In the genomic region with DNA sequence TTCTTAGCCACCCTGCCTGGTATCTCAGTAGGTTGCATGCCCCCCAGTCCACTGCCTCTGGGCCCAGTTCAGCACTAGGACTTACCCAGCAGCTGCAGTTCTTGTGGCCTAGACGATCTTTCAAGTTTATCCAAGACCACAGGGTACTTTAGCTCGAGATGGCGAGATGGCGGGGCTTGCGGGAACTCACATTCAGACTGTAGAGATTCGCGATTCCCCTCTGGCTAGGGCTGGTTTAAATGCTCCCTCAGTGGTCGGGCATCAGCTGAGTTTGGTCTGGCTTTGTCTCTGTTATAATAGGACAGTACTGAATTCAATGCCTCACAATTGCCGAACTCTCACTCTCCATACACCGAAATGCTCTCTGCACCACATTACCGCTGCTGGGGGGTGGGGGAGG, we compare ENCODE assay signal across 23 cellular contexts. TPM values are rescaled to one million over a fixed set of nuclear protein-coding genes. Genes with fewer than 3 reads are reported as not detected.
DNase-seq lines count a peak whose midpoint lies in the region; ATAC-seq, FAIRE-seq and TF ChIP-seq lines count a peak whose summit lies in the region.
"Had no signal": no experiment of that assay in that cellular context is flagged by ENCODE, and none has a peak within 500 bp of the region (broad histone marks: within the 10 kb centered on the region; RNA-seq: fewer than 3 reads in every experiment).

No MANE protein-coding gene starts in this region.

- POLR2A ChIA-PET in H1 (lab: Charles Lee; ENCODE audit: partially characterized antibody) = interaction anchor here (4.1 kb wide), 1 partner anchor 19 kb away, joined by 19 read pairs; a partner anchor contains a TSS

- H3K9me3 ChIP-seq in H1 (ENCODE audit: insufficient read depth in 2 of 2, low read depth in 1 of 2, low read length in 1 of 2) (no peaks in the 10 kb centered on the region), neural progenitor cell (ENCODE audit: low read depth) (no peaks in the 10 kb centered on the region)
- H3K9me3 ChIP-seq: A549 had no signal

- H3K4me3 Mint-ChIP-seq in neural progenitor cell = no peak overlapping the region
- H3K4me3 Mint-ChIP-seq: CD4-positive, alpha-beta memory T cell; H9 had no signal

- TF ChIP-seq CTCF in H1 (IDR thresholded peaks at IDR 0.05; ENCODE audit: control extremely low read depth in 1 of 3, insufficient read depth in 1 of 3, low read depth in 1 of 3, low read length in 3 of 3) (no peak), neural progenitor cell (IDR thresholded peaks at IDR 0.05) (no peak)

- DNase-seq in NCI-H2227 treated with DMSO at 0.1 percent for 48 hours (lab: John Stamatoyannopoulos, UW) = peak; percentile 60
- DNase-seq in NCI-H2227 (lab: John Stamatoyannopoulos, UW; ENCODE audit: unreplicated experiment) = no peak
- DNase-seq in H1 (ENCODE audit: low read depth in 1 of 2, low spot score in 2 of 2) = no peak
- peak; percentile 20 for DNase-seq in neural progenitor cell (ENCODE audit: low spot score)
- no peak for DNase-seq in activated CD4-positive, alpha-beta T cell treated with anti-CD3 and anti-CD28 coated beads for 48 hours
- no peak for DNase-seq in activated CD4-positive, CD25-positive, alpha-beta regulatory T cell treated with anti-CD3 and anti-CD28 coated beads, Interleukin-2, amount 50 U/mL, for 72 hours
- DNase-seq: 8988T; ACHN; C1 segment of cervical spinal cord; Calu3; CD4-positive, alpha-beta memory T cell; COR-L47; DMS53; DMS79 treated with DMSO at 0.1 percent for 48 hours; H9 had no signal

- no peak for ATAC-seq in HG03520 (IDR thresholded peaks at IDR 0.05; ENCODE audit: unreplicated experiment)
- ATAC-seq: A549, HCT116 had no signal

- H2BK12ac ChIP-seq in H1 (ENCODE audit: low read depth, low read length) = no peak overlapping the region

- TF ChIP-seq RAD21 in H1 (IDR thresholded peaks at IDR 0.05 in 1 of 2, conservative IDR thresholded peaks at IDR 0.05 in 1 of 2; ENCODE audit: low read depth in 2 of 2, low read length in 2 of 2) = no peak

- H3K4me1 Mint-ChIP-seq in neural progenitor cell = no peaks in the 10 kb centered on the region
- H3K4me1 Mint-ChIP-seq: CD4-positive, alpha-beta memory T cell had no signal

- no peaks in the 10 kb centered on the region for H3K23me2 ChIP-seq in H1 (ENCODE audit: low read depth, low read length)

- H3K4me3 ChIP-seq in H1 (ENCODE audit: extremely low read depth in 1 of 4, insufficient read depth in 2 of 4, low read depth in 3 of 4, low read length in 4 of 4) (no peak overlapping the region), neural progenitor cell (no peak overlapping the region)
- H3K4me3 ChIP-seq: A549 had no signal

- H4K91ac ChIP-seq in H1 (replicated peaks; ENCODE audit: insufficient read length, low read length) = no peak overlapping the region

- no peak overlapping the region for H2BK20ac ChIP-seq in H1 (ENCODE audit: low read length)

- TF ChIP-seq EP300 in H1 (IDR thresholded peaks at IDR 0.05; ENCODE audit: borderline replicate concordance in 1 of 2, low read depth in 2 of 2, low read length in 2 of 2) = no peak

- H3K23ac ChIP-seq in H1 (ENCODE audit: insufficient read length) = no peak overlapping the region

- no peak overlapping the region for H3K27ac Mint-ChIP-seq in neural progenitor cell
- H3K27ac Mint-ChIP-seq: CD4-positive, alpha-beta memory T cell; H9 had no signal

- H3K36me3 Mint-ChIP-seq in neural progenitor cell = no peaks in the 10 kb centered on the region
- H3K36me3 Mint-ChIP-seq: CD4-positive, alpha-beta memory T cell had no signal

- no peak overlapping the region for H3K9ac ChIP-seq in H1 (replicated peaks in 1 of 4; ENCODE audit: extremely low read depth in 1 of 4, low read depth in 3 of 4, low read length in 3 of 4)
- no peak overlapping the region for H3K9ac ChIP-seq in neural progenitor cell

- H3K27me3 ChIP-seq in H1 (replicated peaks in 1 of 4; ENCODE audit: control insufficient read depth in 3 of 4, extremely low read depth in 1 of 4, insufficient read depth in 3 of 4, low read length in 3 of 4) (no peaks in the 10 kb centered on the region), neural progenitor cell (no peaks in the 10 kb centered on the region)

- H2AK5ac ChIP-seq in H1 (ENCODE audit: low read depth, low read length) = no peak overlapping the region

- 0 out of 2 replicates have a peak overlapping the region, but pooled peaks have one; percentile 28 for H2BK5ac ChIP-seq in H1 (ENCODE audit: low read depth, low read length)

- peaks cover 0 to 5% (median 3%) of the 10 kb centered on the region in 4 experiments; a peak in 3 of 7 replicates for H3K4me1 ChIP-seq in H1 (replicated peaks in 1 of 4; ENCODE audit: control insufficient read depth in 3 of 4, insufficient read depth in 4 of 4, low read length in 3 of 4)
- H3K4me1 ChIP-seq in neural progenitor cell = no peaks in the 10 kb centered on the region
- H3K4me1 ChIP-seq: A549 had no signal

- H2AFZ ChIP-seq in H1 (ENCODE audit: low read length) (peak overlapping the region; percentile 99), neural progenitor cell (replicated peaks) (peak overlapping the region; percentile 94)

- FAIRE-seq in H1 (lab: Jason Lieb, UNC) = no peak
- FAIRE-seq: A549, G401.6, GM12892 had no signal

- no peak overlapping the region for H3K14ac ChIP-seq in H1 (ENCODE audit: insufficient read length)

- no peak overlapping the region for H2BK15ac ChIP-seq in H1 (ENCODE audit: low read length)

- no peak overlapping the region for H3K56ac ChIP-seq in H1 (replicated peaks; ENCODE audit: insufficient read length, low read depth, low read length)

- H2BK120ac ChIP-seq in H1 (replicated peaks; ENCODE audit: low read depth, low read length) = no peak overlapping the region

- no peak for TF ChIP-seq POLR2A in H1 (IDR thresholded peaks at IDR 0.05; ENCODE audit: control extremely low read depth in 1 of 2, low read depth in 2 of 2, low read length in 2 of 2)

- no peaks in the 10 kb centered on the region for H3K79me1 ChIP-seq in H1 (ENCODE audit: low read depth, low read length)

- no peaks in the 10 kb centered on the region for H3K36me3 ChIP-seq in H1 (ENCODE audit: control insufficient read depth in 2 of 4, insufficient read depth in 4 of 4, low read length in 3 of 4)
- H3K36me3 ChIP-seq in neural progenitor cell = no peaks in the 10 kb centered on the region

- no peaks in the 10 kb centered on the region for H3K79me2 ChIP-seq in H1 (ENCODE audit: control insufficient read depth in 1 of 2, insufficient read depth in 2 of 2, low read length in 2 of 2)
- no peaks in the 10 kb centered on the region for H3K79me2 ChIP-seq in neural progenitor cell (ENCODE audit: low read depth)

- H4K20me1 ChIP-seq in H1 (replicated peaks in 1 of 2; ENCODE audit: control insufficient read depth in 1 of 2, insufficient read depth in 2 of 2, low read length in 2 of 2) (no peaks in the 10 kb centered on the region), neural progenitor cell (ENCODE audit: low read depth) (no peaks in the 10 kb centered on the region)

- no peak overlapping the region for H3K18ac ChIP-seq in H1 (ENCODE audit: extremely low read depth, low read length)

- H3K9me3 Mint-ChIP-seq in neural progenitor cell = no peaks in the 10 kb centered on the region
- H3K9me3 Mint-ChIP-seq: H9 had no signal

- no peaks in the 10 kb centered on the region for H3K27me3 Mint-ChIP-seq in neural progenitor cell (ENCODE audit: insufficient read depth, low read depth)

- no peaks in the 10 kb centered on the region for H3F3A ChIP-seq in neural progenitor cell (ENCODE audit: low read depth)

- H3K4me2 ChIP-seq in H1 (ENCODE audit: insufficient read depth in 1 of 2, low read depth in 2 of 2, low read length in 2 of 2) (no peak overlapping the region), neural progenitor cell (no peak overlapping the region)
- H3K4me2 ChIP-seq: A549 had no signal

- CTCF ChIA-PET in H1 (lab: Charles Lee; ENCODE audit: partially characterized antibody) = interaction anchor here (1.3 to 1.4 kb wide), 2 partner anchors 20 to 49 kb away, joined by 3 to 4 read pairs; no protein-coding TSS in a partner anchor

- 90% methylated on average over 11 of the region's 11 CpGs; no CpG with 5 or more reads in 1 of the 2 experiments for WGBS in H1 (ENCODE audit: extremely low coverage in 1 of 2, insufficient coverage in 1 of 2, insufficient read length in 1 of 2, insufficient replicate concordance in 2 of 2, low coverage in 1 of 2, low lambda C conversion rate in 2 of 2, missing lambda C conversion rate in 1 of 2), 2 experiments

- H3K27ac ChIP-seq in H1 (ENCODE audit: low read depth, low read length) (no peak overlapping the region), neural progenitor cell (no peak overlapping the region)
- H3K27ac ChIP-seq: A549 had no signal

- H3K4ac ChIP-seq in H1 (replicated peaks; ENCODE audit: insufficient read length, low read depth, low read length) = no peak overlapping the region

- H4K8ac ChIP-seq in H1 (ENCODE audit: extremely low read depth, insufficient read depth, low read length) = no peak overlapping the region

- no peak overlapping the region for H4K5ac ChIP-seq in H1 (ENCODE audit: insufficient read length, low read depth, low read length)

TF ChIP-seq in H1, 55 proteins besides CTCF, POLR2A, EP300 and RAD21 (continues in another document):
- no peak for TF ChIP-seq RNF2 (IDR thresholded peaks at IDR 0.05; ENCODE audit: borderline replicate concordance, low read depth, low read length, missing control alignments, poor library complexity, severe bottlenecking)
- TF ChIP-seq POLR2AphosphoS5 (IDR thresholded peaks at IDR 0.05; ENCODE audit: low read depth, low read length) = no peak
- no peak for TF ChIP-seq ASH2L (IDR thresholded peaks at IDR 0.05; ENCODE audit: low read length)

RNA-seq across cellular contexts. Expression of a gene that starts 18.4 kb away (rescaled TPM):
- total RNA-seq in H1 (2021; fragmentation: NEBNext Ultra II Directional; extraction: Animal tissue kit (Norgen Biotek cat#: 25700)) = 78.0 and 83.8 TPM in 2 replicates
- 10.4 and 16.0 TPM in 2 replicates for polyA plus RNA-seq in H1 (2011; rRNA removed)
- polyA plus RNA-seq in H1 (2011; cell fraction: cytosol; rRNA removed) = 23.1 TPM
- polyA plus RNA-seq in H1 (2011; cell fraction: nucleus; rRNA removed) = 25.6 TPM
- 35.1 to 69.6 TPM (median 44.6 TPM) in 4 replicates for polyA plus RNA-seq in H1 (2012, experiment 1 of 2)
- polyA plus RNA-seq in H1 (2012, experiment 2 of 2) = 3.6 TPM
- polyA plus RNA-seq in H1 (2013, experiment 1 of 2) = 148 TPM
- 154 TPM for polyA plus RNA-seq in H1 (2013, experiment 2 of 2)
- 72.5 and 78.2 TPM in 2 replicates for polyA minus RNA-seq in H1 (2011; rRNA and poly(A)+ RNA removed)
- polyA minus RNA-seq in H1 (2011; cell fraction: cytosol; rRNA and poly(A)+ RNA removed) = 52.0 TPM
- polyA minus RNA-seq in H1 (2011; cell fraction: nucleus; rRNA and poly(A)+ RNA removed) = 166 TPM
- 67.0 and 123 TPM in 2 replicates for total RNA-seq in neural progenitor cell (ENCODE audit: low replicate concordance)

RNA-seq across cellular contexts. Expression of a gene that starts 22.2 kb away (rescaled TPM):
- total RNA-seq in H1 (2021; fragmentation: NEBNext Ultra II Directional; extraction: Animal tissue kit (Norgen Biotek cat#: 25700)) = not detected in 2 replicates
- polyA plus RNA-seq in H1 (2011; rRNA removed) = 0.03 TPM in 2 replicates
- 0.03 TPM for polyA plus RNA-seq in H1 (2011; cell fraction: cytosol; rRNA removed)
- polyA plus RNA-seq in H1 (2011; cell fraction: nucleus; rRNA removed) = 0.06 TPM
- 0.09 to 0.18 TPM (median 0.11 TPM) in 4 replicates for polyA plus RNA-seq in H1 (2012, experiment 1 of 2)
- 0.03 TPM for polyA plus RNA-seq in H1 (2012, experiment 2 of 2)
- polyA plus RNA-seq in H1 (2013, experiment 1 of 2) = 0.02 TPM
- 0.02 TPM for polyA plus RNA-seq in H1 (2013, experiment 2 of 2)
- 0.07 and 0.13 TPM in 2 replicates for polyA minus RNA-seq in H1 (2011; rRNA and poly(A)+ RNA removed)
- polyA minus RNA-seq in H1 (2011; cell fraction: cytosol; rRNA and poly(A)+ RNA removed) = not detected
- polyA minus RNA-seq in H1 (2011; cell fraction: nucleus; rRNA and poly(A)+ RNA removed) = not detected
- not detected in 2 replicates for total RNA-seq in neural progenitor cell (ENCODE audit: low replicate concordance)
- total RNA-seq: CD4-positive, alpha-beta memory T cell; Daoy; H4 had no signal
- polyA plus RNA-seq: BJ had no signal

Comparison
In these comparisons a context has a peak if more than half of its experiments do, and no peak if none do; other contexts are left out.
1. DNase-seq: peak in NCI-H2227 treated with DMSO at 0.1 percent for 48 hours (single experiment) and neural progenitor cell (single experiment); none in NCI-H2227 (single experiment), H1 (0 of 2), activated CD4-positive, alpha-beta T cell treated with anti-CD3 and anti-CD28 coated beads for 48 hours (single experiment) and activated CD4-positive, CD25-positive, alpha-beta regulatory T cell treated with anti-CD3 and anti-CD28 coated beads, Interleukin-2, amount 50 U/mL, for 72 hours (single experiment).